2 cellular contexts compared by ENCODE assay signal in the genomic region with DNA sequence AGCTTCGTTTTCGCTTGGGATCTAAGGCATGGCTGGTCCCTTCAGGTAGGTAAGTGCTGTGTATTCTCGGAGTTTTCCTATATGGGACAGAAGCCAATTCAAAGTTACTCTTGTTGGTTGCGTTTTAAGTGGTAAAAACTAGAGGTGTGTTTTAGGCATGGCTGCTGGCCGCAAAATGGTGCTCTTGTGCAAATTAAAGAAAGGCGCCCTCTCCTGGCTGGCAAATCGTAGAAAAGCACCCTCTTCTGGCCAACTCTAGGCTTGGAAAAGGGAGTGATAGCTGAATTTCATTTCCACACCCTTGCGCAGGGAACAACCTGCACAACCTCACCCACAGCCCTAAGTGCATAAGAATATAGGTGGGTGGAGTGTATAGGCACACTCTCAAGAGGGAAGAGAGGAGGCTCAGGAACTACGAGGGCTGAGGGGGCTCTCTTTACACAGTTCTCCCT.
TF ChIP-seq lines count a peak whose summit lies in the region.

No MANE protein-coding gene starts in this region.

TF ChIP-seq in GM23338, 12 proteins besides CTCF, POLR2A, EP300 and RAD21 (continues in another document):
- TF ChIP-seq, protein P1, sequence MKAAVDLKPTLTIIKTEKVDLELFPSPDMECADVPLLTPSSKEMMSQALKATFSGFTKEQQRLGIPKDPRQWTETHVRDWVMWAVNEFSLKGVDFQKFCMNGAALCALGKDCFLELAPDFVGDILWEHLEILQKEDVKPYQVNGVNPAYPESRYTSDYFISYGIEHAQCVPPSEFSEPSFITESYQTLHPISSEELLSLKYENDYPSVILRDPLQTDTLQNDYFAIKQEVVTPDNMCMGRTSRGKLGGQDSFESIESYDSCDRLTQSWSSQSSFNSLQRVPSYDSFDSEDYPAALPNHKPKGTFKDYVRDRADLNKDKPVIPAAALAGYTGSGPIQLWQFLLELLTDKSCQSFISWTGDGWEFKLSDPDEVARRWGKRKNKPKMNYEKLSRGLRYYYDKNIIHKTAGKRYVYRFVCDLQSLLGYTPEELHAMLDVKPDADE (IDR thresholded peaks at IDR 0.05): no peak
- TF ChIP-seq STAT1 (IDR thresholded peaks at IDR 0.05; ENCODE audit: unreplicated experiment): no peak
- no peak for TF ChIP-seq POLR2AphosphoS5 (IDR thresholded peaks at IDR 0.05; ENCODE audit: low read depth)
- TF ChIP-seq NANOG (IDR thresholded peaks at IDR 0.05; ENCODE audit: borderline replicate concordance): no peak
- TF ChIP-seq, protein P2, sequence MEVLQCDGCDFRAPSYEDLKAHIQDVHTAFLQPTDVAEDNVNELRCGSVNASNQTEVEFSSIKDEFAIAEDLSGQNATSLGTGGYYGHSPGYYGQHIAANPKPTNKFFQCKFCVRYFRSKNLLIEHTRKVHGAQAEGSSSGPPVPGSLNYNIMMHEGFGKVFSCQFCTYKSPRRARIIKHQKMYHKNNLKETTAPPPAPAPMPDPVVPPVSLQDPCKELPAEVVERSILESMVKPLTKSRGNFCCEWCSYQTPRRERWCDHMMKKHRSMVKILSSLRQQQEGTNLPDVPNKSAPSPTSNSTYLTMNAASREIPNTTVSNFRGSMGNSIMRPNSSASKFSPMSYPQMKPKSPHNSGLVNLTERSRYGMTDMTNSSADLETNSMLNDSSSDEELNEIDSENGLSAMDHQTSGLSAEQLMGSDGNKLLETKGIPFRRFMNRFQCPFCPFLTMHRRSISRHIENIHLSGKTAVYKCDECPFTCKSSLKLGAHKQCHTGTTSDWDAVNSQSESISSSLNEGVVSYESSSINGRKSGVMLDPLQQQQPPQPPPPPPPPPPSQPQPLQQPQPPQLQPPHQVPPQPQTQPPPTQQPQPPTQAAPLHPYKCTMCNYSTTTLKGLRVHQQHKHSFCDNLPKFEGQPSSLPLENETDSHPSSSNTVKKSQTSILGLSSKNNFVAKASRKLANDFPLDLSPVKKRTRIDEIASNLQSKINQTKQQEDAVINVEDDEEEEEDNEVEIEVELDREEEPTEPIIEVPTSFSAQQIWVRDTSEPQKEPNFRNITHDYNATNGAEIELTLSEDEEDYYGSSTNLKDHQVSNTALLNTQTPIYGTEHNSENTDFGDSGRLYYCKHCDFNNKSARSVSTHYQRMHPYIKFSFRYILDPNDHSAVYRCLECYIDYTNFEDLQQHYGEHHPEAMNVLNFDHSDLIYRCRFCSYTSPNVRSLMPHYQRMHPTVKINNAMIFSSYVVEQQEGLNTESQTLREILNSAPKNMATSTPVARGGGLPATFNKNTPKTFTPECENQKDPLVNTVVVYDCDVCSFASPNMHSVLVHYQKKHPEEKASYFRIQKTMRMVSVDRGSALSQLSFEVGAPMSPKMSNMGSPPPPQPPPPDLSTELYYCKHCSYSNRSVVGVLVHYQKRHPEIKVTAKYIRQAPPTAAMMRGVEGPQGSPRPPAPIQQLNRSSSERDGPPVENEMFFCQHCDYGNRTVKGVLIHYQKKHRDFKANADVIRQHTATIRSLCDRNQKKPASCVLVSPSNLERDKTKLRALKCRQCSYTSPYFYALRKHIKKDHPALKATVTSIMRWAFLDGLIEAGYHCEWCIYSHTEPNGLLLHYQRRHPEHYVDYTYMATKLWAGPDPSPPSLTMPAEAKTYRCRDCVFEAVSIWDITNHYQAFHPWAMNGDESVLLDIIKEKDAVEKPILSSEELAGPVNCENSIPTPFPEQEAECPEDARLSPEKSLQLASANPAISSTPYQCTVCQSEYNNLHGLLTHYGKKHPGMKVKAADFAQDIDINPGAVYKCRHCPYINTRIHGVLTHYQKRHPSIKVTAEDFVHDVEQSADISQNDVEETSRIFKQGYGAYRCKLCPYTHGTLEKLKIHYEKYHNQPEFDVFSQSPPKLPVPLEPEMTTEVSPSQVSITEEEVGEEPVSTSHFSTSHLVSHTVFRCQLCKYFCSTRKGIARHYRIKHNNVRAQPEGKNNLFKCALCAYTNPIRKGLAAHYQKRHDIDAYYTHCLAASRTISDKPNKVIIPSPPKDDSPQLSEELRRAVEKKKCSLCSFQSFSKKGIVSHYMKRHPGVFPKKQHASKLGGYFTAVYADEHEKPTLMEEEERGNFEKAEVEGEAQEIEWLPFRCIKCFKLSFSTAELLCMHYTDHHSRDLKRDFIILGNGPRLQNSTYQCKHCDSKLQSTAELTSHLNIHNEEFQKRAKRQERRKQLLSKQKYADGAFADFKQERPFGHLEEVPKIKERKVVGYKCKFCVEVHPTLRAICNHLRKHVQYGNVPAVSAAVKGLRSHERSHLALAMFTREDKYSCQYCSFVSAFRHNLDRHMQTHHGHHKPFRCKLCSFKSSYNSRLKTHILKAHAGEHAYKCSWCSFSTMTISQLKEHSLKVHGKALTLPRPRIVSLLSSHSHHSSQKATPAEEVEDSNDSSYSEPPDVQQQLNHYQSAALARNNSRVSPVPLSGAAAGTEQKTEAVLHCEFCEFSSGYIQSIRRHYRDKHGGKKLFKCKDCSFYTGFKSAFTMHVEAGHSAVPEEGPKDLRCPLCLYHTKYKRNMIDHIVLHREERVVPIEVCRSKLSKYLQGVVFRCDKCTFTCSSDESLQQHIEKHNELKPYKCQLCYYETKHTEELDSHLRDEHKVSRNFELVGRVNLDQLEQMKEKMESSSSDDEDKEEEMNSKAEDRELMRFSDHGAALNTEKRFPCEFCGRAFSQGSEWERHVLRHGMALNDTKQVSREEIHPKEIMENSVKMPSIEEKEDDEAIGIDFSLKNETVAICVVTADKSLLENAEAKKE (CRISPR knock-in tag; IDR thresholded peaks at IDR 0.05): no peak
- no peak for TF ChIP-seq EZH2phosphoT487 (IDR thresholded peaks at IDR 0.05; ENCODE audit: unreplicated experiment)
- TF ChIP-seq EZH2 (IDR thresholded peaks at IDR 0.05; ENCODE audit: low read depth, unreplicated experiment): no peak
- TF ChIP-seq ZNF114 (CRISPR knock-in tag; IDR thresholded peaks at IDR 0.05): peak; percentile 93; the same call in 1 of the 2 replicates
- TF ChIP-seq ZNF331 (CRISPR knock-in tag; IDR thresholded peaks at IDR 0.05; ENCODE audit: low read depth): 0 out of 2 replicates have a peak, but pooled peaks have one; percentile 8

TF ChIP-seq in H1, 55 proteins besides CTCF, POLR2A, EP300 and RAD21:
- TF ChIP-seq, protein P3, sequence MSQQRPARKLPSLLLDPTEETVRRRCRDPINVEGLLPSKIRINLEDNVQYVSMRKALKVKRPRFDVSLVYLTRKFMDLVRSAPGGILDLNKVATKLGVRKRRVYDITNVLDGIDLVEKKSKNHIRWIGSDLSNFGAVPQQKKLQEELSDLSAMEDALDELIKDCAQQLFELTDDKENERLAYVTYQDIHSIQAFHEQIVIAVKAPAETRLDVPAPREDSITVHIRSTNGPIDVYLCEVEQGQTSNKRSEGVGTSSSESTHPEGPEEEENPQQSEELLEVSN (IDR thresholded peaks at IDR 0.05): peak; percentile 64; the same call in 1 of the 2 replicates
- TF ChIP-seq CBX8 (IDR thresholded peaks at IDR 0.05; ENCODE audit: borderline replicate concordance, low read depth, low read length): no peak
- TF ChIP-seq RXRA (IDR thresholded peaks at IDR 0.05; ENCODE audit: insufficient read depth, low read depth, low read length): no peak
- peak; percentile 92 for TF ChIP-seq YY1 (IDR thresholded peaks at IDR 0.05; ENCODE audit: low read depth, low read length)
- TF ChIP-seq, protein P4, sequence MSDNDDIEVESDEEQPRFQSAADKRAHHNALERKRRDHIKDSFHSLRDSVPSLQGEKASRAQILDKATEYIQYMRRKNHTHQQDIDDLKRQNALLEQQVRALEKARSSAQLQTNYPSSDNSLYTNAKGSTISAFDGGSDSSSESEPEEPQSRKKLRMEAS (IDR thresholded peaks at IDR 0.05): 0 out of 2 replicates have a peak, but pooled peaks have one; percentile 32
- TF ChIP-seq, protein P5, sequence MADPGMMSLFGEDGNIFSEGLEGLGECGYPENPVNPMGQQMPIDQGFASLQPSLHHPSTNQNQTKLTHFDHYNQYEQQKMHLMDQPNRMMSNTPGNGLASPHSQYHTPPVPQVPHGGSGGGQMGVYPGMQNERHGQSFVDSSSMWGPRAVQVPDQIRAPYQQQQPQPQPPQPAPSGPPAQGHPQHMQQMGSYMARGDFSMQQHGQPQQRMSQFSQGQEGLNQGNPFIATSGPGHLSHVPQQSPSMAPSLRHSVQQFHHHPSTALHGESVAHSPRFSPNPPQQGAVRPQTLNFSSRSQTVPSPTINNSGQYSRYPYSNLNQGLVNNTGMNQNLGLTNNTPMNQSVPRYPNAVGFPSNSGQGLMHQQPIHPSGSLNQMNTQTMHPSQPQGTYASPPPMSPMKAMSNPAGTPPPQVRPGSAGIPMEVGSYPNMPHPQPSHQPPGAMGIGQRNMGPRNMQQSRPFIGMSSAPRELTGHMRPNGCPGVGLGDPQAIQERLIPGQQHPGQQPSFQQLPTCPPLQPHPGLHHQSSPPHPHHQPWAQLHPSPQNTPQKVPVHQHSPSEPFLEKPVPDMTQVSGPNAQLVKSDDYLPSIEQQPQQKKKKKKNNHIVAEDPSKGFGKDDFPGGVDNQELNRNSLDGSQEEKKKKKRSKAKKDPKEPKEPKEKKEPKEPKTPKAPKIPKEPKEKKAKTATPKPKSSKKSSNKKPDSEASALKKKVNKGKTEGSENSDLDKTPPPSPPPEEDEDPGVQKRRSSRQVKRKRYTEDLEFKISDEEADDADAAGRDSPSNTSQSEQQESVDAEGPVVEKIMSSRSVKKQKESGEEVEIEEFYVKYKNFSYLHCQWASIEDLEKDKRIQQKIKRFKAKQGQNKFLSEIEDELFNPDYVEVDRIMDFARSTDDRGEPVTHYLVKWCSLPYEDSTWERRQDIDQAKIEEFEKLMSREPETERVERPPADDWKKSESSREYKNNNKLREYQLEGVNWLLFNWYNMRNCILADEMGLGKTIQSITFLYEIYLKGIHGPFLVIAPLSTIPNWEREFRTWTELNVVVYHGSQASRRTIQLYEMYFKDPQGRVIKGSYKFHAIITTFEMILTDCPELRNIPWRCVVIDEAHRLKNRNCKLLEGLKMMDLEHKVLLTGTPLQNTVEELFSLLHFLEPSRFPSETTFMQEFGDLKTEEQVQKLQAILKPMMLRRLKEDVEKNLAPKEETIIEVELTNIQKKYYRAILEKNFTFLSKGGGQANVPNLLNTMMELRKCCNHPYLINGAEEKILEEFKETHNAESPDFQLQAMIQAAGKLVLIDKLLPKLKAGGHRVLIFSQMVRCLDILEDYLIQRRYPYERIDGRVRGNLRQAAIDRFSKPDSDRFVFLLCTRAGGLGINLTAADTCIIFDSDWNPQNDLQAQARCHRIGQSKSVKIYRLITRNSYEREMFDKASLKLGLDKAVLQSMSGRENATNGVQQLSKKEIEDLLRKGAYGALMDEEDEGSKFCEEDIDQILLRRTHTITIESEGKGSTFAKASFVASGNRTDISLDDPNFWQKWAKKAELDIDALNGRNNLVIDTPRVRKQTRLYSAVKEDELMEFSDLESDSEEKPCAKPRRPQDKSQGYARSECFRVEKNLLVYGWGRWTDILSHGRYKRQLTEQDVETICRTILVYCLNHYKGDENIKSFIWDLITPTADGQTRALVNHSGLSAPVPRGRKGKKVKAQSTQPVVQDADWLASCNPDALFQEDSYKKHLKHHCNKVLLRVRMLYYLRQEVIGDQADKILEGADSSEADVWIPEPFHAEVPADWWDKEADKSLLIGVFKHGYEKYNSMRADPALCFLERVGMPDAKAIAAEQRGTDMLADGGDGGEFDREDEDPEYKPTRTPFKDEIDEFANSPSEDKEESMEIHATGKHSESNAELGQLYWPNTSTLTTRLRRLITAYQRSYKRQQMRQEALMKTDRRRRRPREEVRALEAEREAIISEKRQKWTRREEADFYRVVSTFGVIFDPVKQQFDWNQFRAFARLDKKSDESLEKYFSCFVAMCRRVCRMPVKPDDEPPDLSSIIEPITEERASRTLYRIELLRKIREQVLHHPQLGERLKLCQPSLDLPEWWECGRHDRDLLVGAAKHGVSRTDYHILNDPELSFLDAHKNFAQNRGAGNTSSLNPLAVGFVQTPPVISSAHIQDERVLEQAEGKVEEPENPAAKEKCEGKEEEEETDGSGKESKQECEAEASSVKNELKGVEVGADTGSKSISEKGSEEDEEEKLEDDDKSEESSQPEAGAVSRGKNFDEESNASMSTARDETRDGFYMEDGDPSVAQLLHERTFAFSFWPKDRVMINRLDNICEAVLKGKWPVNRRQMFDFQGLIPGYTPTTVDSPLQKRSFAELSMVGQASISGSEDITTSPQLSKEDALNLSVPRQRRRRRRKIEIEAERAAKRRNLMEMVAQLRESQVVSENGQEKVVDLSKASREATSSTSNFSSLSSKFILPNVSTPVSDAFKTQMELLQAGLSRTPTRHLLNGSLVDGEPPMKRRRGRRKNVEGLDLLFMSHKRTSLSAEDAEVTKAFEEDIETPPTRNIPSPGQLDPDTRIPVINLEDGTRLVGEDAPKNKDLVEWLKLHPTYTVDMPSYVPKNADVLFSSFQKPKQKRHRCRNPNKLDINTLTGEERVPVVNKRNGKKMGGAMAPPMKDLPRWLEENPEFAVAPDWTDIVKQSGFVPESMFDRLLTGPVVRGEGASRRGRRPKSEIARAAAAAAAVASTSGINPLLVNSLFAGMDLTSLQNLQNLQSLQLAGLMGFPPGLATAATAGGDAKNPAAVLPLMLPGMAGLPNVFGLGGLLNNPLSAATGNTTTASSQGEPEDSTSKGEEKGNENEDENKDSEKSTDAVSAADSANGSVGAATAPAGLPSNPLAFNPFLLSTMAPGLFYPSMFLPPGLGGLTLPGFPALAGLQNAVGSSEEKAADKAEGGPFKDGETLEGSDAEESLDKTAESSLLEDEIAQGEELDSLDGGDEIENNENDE (IDR thresholded peaks at IDR 0.05; ENCODE audit: insufficient replicate concordance, low read length): peak; percentile 28
- no peak for TF ChIP-seq KDM4A (IDR thresholded peaks at IDR 0.05; ENCODE audit: low read depth, low read length, severe bottlenecking)
- peak; percentile 47; the same call in 1 of the 2 replicates for TF ChIP-seq TAF1 (IDR thresholded peaks at IDR 0.05; ENCODE audit: low read depth, low read length)
- peak; percentile 11 for TF ChIP-seq ASH2L (IDR thresholded peaks at IDR 0.05; ENCODE audit: low read length)
- TF ChIP-seq TEAD4 (IDR thresholded peaks at IDR 0.05; ENCODE audit: low read depth, low read length): 0 out of 2 replicates have a peak, but pooled peaks have one; percentile 20
- TF ChIP-seq BACH1 (IDR thresholded peaks at IDR 0.05; ENCODE audit: low read length): no peak
TF ChIP-seq in H1: peak in this region for 7.
